31 cellular contexts compared by ENCODE assay signal in the genomic region with DNA sequence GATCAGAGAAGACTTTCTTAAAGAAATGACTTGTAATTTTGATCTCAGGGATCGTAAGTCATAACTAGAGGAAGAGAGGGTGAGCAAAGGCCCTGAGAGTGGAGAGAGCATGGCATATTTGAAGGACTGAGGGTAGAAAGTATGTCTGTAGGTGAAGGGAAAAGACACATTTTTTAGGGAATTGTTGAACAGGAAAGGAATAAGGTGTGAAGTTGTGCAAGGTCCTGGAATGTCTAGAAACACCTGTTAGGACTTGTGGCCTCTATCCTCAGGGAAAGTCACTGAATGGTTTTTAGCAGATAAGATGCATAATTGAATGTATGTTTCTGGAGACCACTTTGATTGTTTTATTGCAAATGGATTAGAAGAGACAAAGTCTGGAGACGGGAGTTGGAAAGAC.
"Had no signal": no experiment of that assay in that cellular context is flagged by ENCODE, and none has a peak within 500 bp of the region (broad histone marks: within the 10 kb centered on the region; RNA-seq: fewer than 3 reads in every experiment).

No MANE protein-coding gene starts in this region.

- H3K9me3 ChIP-seq: left lung, lower lobe of right lung, pancreas, prostate gland, stomach, testis, thyroid gland, transverse colon, upper lobe of right lung had no signal

- H3K4me3 Mint-ChIP-seq: immature natural killer cell; naive thymus-derived CD8-positive, alpha-beta T cell; nephron; neural crest cell; stimulated activated effector memory CD8-positive, alpha-beta T cell treated with anti-CD3 and anti-CD28 coated beads, Interleukin-12 subunit alpha, Interleukin-12 subunit beta, amount 100 ng/mL, for 72 hours had no signal

- ATAC-seq: left lung; lower lobe of right lung; naive thymus-derived CD8-positive, alpha-beta T cell; pancreas; right cardiac atrium; sciatic nerve; stimulated activated effector memory CD8-positive, alpha-beta T cell treated with anti-CD3 and anti-CD28 coated beads, Interleukin-12 subunit alpha, Interleukin-12 subunit beta, amount 100 ng/mL, for 72 hours; upper lobe of right lung had no signal

- H3K27me3 Mint-ChIP-seq: naive thymus-derived CD8-positive, alpha-beta T cell had no signal

- H3K4me3 ChIP-seq: left lung, lower lobe of right lung, pancreas, prostate gland, skin epidermis, stomach, testis, thyroid gland, transverse colon, upper lobe of right lung had no signal

- H3K27ac ChIP-seq: left lung, lower lobe of right lung, prostate gland, skin epidermis, stomach, testis, thyroid gland, transverse colon, upper lobe of right lung had no signal

- H3K36me3 Mint-ChIP-seq: stimulated activated effector memory CD8-positive, alpha-beta T cell treated with anti-CD3 and anti-CD28 coated beads, Interleukin-12 subunit alpha, Interleukin-12 subunit beta, amount 100 ng/mL, for 72 hours had no signal

- H3K27ac Mint-ChIP-seq: immature natural killer cell; naive thymus-derived CD8-positive, alpha-beta T cell; stimulated activated effector memory CD8-positive, alpha-beta T cell treated with anti-CD3 and anti-CD28 coated beads, Interleukin-12 subunit alpha, Interleukin-12 subunit beta, amount 100 ng/mL, for 72 hours had no signal

- FAIRE-seq: islet of Langerhans, kidney, pancreas, urothelium cell line had no signal

- H3K4me1 ChIP-seq: left lung, lower lobe of right lung, pancreas, prostate gland, stomach, testis, thyroid gland, transverse colon, upper lobe of right lung had no signal

- H3K36me3 ChIP-seq: left lung, lower lobe of right lung, pancreas, prostate gland, stomach, thyroid gland, transverse colon, upper lobe of right lung had no signal

- H3K4me1 Mint-ChIP-seq: immature natural killer cell; stimulated activated effector memory CD8-positive, alpha-beta T cell treated with anti-CD3 and anti-CD28 coated beads, Interleukin-12 subunit alpha, Interleukin-12 subunit beta, amount 100 ng/mL, for 72 hours had no signal

- H3K9me3 Mint-ChIP-seq: immature natural killer cell, nephron, neural crest cell had no signal

- H3K27me3 ChIP-seq: left lung, pancreas, stomach, testis, thyroid gland, transverse colon, upper lobe of right lung had no signal

- DNase-seq: head of caudate nucleus; hippocampal formation; immature natural killer cell; kidney; left colon; left lung; lower lobe of right lung; naive thymus-derived CD8-positive, alpha-beta T cell; nucleus accumbens; pancreas; posterior cingulate gyrus; retina; right cardiac atrium; stimulated activated CD4-positive, alpha-beta T cell treated with anti-CD3 and anti-CD28 coated beads, Interleukin-12 subunit alpha, Interleukin-12 subunit beta, amount 100 ng/mL, for 4 hours; stimulated activated CD4-positive, alpha-beta T cell treated with anti-CD3 and anti-CD28 coated beads, Interleukin-15, amount 100 ng/mL, for 24 hours; stimulated activated CD4-positive, alpha-beta T cell treated with anti-CD3 and anti-CD28 coated beads, Interleukin-2, amount 100 ng/mL, for 24 hours; stimulated activated CD4-positive, alpha-beta T cell treated with anti-CD3 and anti-CD28 coated beads, Interleukin-4, amount 100 ng/mL, for 1 hour; stimulated activated naive CD4-positive, alpha-beta T cell; stomach; testis; thyroid gland; transverse colon; upper lobe of right lung had no signal
